ENCODE assay signal across 8 cellular contexts in genomic region chr9:38393128-38393809, GRCh38. TPM values are rescaled to one million over a fixed set of nuclear protein-coding genes. Genes with fewer than 3 reads are reported as not detected.
DNase-seq lines count a peak whose midpoint lies in the region; ATAC-seq and TF ChIP-seq lines count a peak whose summit lies in the region.

No MANE protein-coding gene starts in this region.

- H3K9me3 ChIP-seq in mesodermal cell (ENCODE audit: control insufficient read depth, low read length), result no peaks in the 10 kb centered on the region

- no peaks in the 10 kb centered on the region for H3K27me3 ChIP-seq in GM06990 (replicated peaks; ENCODE audit: control insufficient read depth, insufficient read depth, low read length)

- in situ Hi-C loops in astrocyte of the cerebellum (cut with HindIII; ENCODE audit: low sequenced_read_pairs), result loop anchor here (25.0 kb wide), 1 partner anchor 656 kb away; no protein-coding TSS in a partner anchor

- H3K36me3 ChIP-seq in GM06990 (ENCODE audit: control insufficient read depth, insufficient read depth, low read length) (peaks cover 2% of the 10 kb centered on the region), mesodermal cell (ENCODE audit: control insufficient read depth, insufficient read depth, low read length) (peaks cover 32% of the 10 kb centered on the region)

- no peak overlapping the region for H3K27ac ChIP-seq in mesodermal cell (ENCODE audit: low read depth, low read length, severe bottlenecking)

- H3K4me3 ChIP-seq in GM06990 (replicated peaks; ENCODE audit: low read depth, low read length) (peak overlapping the region; percentile 75), astrocyte of the cerebellum (ENCODE audit: low read depth, low read length) (peak overlapping the region; percentile 85), mesodermal cell (ENCODE audit: extremely low read depth, insufficient read depth, low read length, poor library complexity, severe bottlenecking) (peak overlapping the region; percentile 68)

- H3K4me1 ChIP-seq in mesodermal cell (ENCODE audit: control insufficient read depth, insufficient read depth, low read length, poor library complexity, severe bottlenecking), result peaks cover 5% of the 10 kb centered on the region

- ATAC-seq in HG03378 (IDR thresholded peaks at IDR 0.05; ENCODE audit: unreplicated experiment) (peak; percentile 3), HG02852 (IDR thresholded peaks at IDR 0.05; ENCODE audit: unreplicated experiment) (no peak), GM21737 (IDR thresholded peaks at IDR 0.05; ENCODE audit: unreplicated experiment) (no peak)

- WGBS in mesodermal cell (ENCODE audit: insufficient coverage in 2 of 2), 2 experiments, result 14 to 17% methylated on average over 7 to 8 of the region's 9 CpGs

- DNase-seq in GM06990 (ENCODE audit: extremely low read depth, insufficient read length) (peak; percentile 28), astrocyte of the cerebellum (ENCODE audit: low read depth) (no peak), inferior parietal cortex (ENCODE audit: extremely low spot score) (no peak), T-helper 9 cell (no peak)

- no peak for TF ChIP-seq CTCF in GM06990 (IDR thresholded peaks at IDR 0.05; ENCODE audit: insufficient read depth, low read length, poor library complexity, severe bottlenecking)
- TF ChIP-seq CTCF in astrocyte of the cerebellum (IDR thresholded peaks at IDR 0.05; ENCODE audit: low read depth, low read length, missing control alignments), result no peak

RNA-seq across cellular contexts. Expression of gene ALDH1B1, which starts 0.8 kb away (rescaled TPM):
- polyA plus RNA-seq in mesodermal cell (2013, experiment 1 of 2), result 15.2 TPM
- polyA plus RNA-seq in mesodermal cell (2013, experiment 2 of 2), result 14.0 TPM

RNA-seq across cellular contexts. Expression of gene IGFBPL1, which starts 31.0 kb away (rescaled TPM):
- 20.3 TPM for polyA plus RNA-seq in mesodermal cell (2013, experiment 1 of 2)
- polyA plus RNA-seq in mesodermal cell (2013, experiment 2 of 2), result 11.4 TPM
